ENCODE assay signal across 18 cellular contexts in genomic region chr12:89762498-89763170, GRCh38. TPM values are rescaled to one million over a fixed set of nuclear protein-coding genes. Genes with fewer than 3 reads are reported as not detected.
DNase-seq lines count a peak whose midpoint lies in the region; ATAC-seq and TF ChIP-seq lines count a peak whose summit lies in the region.
"Had no signal": no experiment of that assay in that cellular context is flagged by ENCODE, and none has a peak within 500 bp of the region (broad histone marks: within the 10 kb centered on the region; RNA-seq: fewer than 3 reads in every experiment).

No MANE protein-coding gene starts in this region.

- CTCF ChIA-PET in HEK293T (lab: Yijun Ruan, JAX): interaction anchor here (1.1 kb wide), 1 partner anchor 13 kb away, joined by 4 read pairs; no protein-coding TSS in a partner anchor

- DNase-seq in HEK293T (ENCODE audit: extremely low spot score): no peak
- DNase-seq in NCI-H2107 treated with DMSO at 0.1 percent for 48 hours (lab: John Stamatoyannopoulos, UW; ENCODE audit: unreplicated experiment): no peak
- DNase-seq in retina: no peak
- DNase-seq in stomach: no peak
- DNase-seq: activated CD4-positive, CD25-positive, alpha-beta regulatory T cell treated with anti-CD3 and anti-CD28 coated beads, Interleukin-2, amount 50 U/mL, for 72 hours; adrenal gland; H9; heart right ventricle; left colon; naive thymus-derived CD8-positive, alpha-beta T cell; NCI-H2227 treated with DMSO at 0.1 percent for 48 hours; SW 1271 had no signal

- H3K9me3 ChIP-seq in skeletal muscle satellite cell (replicated peaks; ENCODE audit: low read length) (no peaks in the 10 kb centered on the region), stomach (no peaks in the 10 kb centered on the region)
- H3K9me3 ChIP-seq: adrenal gland, heart right ventricle had no signal

- TF ChIP-seq CTCF in VCaP (conservative IDR thresholded peaks at IDR 0.05) (no peak), stomach (IDR thresholded peaks at IDR 0.05) (no peak)

- no peak overlapping the region for H3K4me2 ChIP-seq in skeletal muscle satellite cell (ENCODE audit: low read length)

- ATAC-seq in GM18519 (IDR thresholded peaks at IDR 0.05; ENCODE audit: low FRiP score, unreplicated experiment): peak; percentile 42
- peak; percentile 50 for ATAC-seq in HG03432 (IDR thresholded peaks at IDR 0.05; ENCODE audit: unreplicated experiment)
- ATAC-seq: heart right ventricle; left colon; naive thymus-derived CD8-positive, alpha-beta T cell had no signal

- 51 to 70% (median 54%) methylated on average over 4 of the region's 4 CpGs for WGBS in stomach, 5 donors

- TF ChIP-seq EP300 in stomach (IDR thresholded peaks at IDR 0.05): no peak

- no peak overlapping the region for H3K4me3 ChIP-seq in skeletal muscle satellite cell (ENCODE audit: low read length)
- H3K4me3 ChIP-seq in stomach: no peak overlapping the region
- H3K4me3 ChIP-seq: adrenal gland; BLaER1 treated with 17β-estradiol and CSF1 and Interleukin-3, amounts not matched to agents 10 nM and 100 nM; heart right ventricle had no signal

- intact Hi-C loops in stomach (cut with DNase I; ENCODE audit: low total_unique reads): no loop called here

- peak overlapping the region; percentile 28 for H3K9ac ChIP-seq in skeletal muscle satellite cell (ENCODE audit: low read depth, low read length)
- H3K9ac ChIP-seq: BLaER1 treated with 17β-estradiol and CSF1 and Interleukin-3, amounts not matched to agents 10 nM and 100 nM had no signal

- H3K36me3 ChIP-seq in skeletal muscle satellite cell (ENCODE audit: insufficient read depth, low read length): no peaks in the 10 kb centered on the region
- no peaks in the 10 kb centered on the region for H3K36me3 ChIP-seq in stomach
- H3K36me3 ChIP-seq: adrenal gland; BLaER1 treated with 17β-estradiol and CSF1 and Interleukin-3, amounts not matched to agents 10 nM and 100 nM; heart right ventricle had no signal

- H3K27me3 ChIP-seq in skeletal muscle satellite cell (ENCODE audit: control insufficient read depth, insufficient read depth, low read length) (no peaks in the 10 kb centered on the region), stomach (no peaks in the 10 kb centered on the region)
- H3K27me3 ChIP-seq: adrenal gland; BLaER1 treated with 17β-estradiol and CSF1 and Interleukin-3, amounts not matched to agents 10 nM and 100 nM had no signal

- no peak for TF ChIP-seq POLR2A in stomach (IDR thresholded peaks at IDR 0.05)

- H3K4me1 ChIP-seq in skeletal muscle satellite cell (ENCODE audit: control insufficient read depth, insufficient read depth, low read length) (peaks cover 23% of the 10 kb centered on the region), stomach (peaks cover 0 to 3% (median under 1%) of the 10 kb centered on the region in 4 donors)
- H3K4me1 ChIP-seq: adrenal gland had no signal

- H3K27ac ChIP-seq in VCaP (peak overlapping the region; percentile 45), stomach (no peak overlapping the region)
- H3K27ac ChIP-seq: adrenal gland, epithelial cell of prostate, heart right ventricle had no signal

- POLR2A ChIA-PET in HEK293T (lab: Yijun Ruan, JAX): no interaction called here

TF ChIP-seq in HEK293T, 16 proteins besides CTCF, POLR2A, EP300 and RAD21:
- TF ChIP-seq FOXA1 (IDR thresholded peaks at IDR 0.05) (no peak), SUZ12 (IDR thresholded peaks at IDR 0.05) (no peak), ZNF384 (IDR thresholded peaks at IDR 0.05) (no peak), HDGF (IDR thresholded peaks at IDR 0.05; ENCODE audit: borderline replicate concordance) (no peak), FOXK2 (IDR thresholded peaks at IDR 0.05) (no peak), SP1 (IDR thresholded peaks at IDR 0.05) (no peak)
- TF ChIP-seq, protein P1, sequence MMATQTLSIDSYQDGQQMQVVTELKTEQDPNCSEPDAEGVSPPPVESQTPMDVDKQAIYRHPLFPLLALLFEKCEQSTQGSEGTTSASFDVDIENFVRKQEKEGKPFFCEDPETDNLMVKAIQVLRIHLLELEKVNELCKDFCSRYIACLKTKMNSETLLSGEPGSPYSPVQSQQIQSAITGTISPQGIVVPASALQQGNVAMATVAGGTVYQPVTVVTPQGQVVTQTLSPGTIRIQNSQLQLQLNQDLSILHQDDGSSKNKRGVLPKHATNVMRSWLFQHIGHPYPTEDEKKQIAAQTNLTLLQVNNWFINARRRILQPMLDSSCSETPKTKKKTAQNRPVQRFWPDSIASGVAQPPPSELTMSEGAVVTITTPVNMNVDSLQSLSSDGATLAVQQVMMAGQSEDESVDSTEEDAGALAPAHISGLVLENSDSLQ (IDR thresholded peaks at IDR 0.05): no peak
TF ChIP-seq in HEK293T: peak in this region for 0.

RNA-seq across cellular contexts. Expression of gene ATP2B1, which starts 54.0 kb away (rescaled TPM):
- 116 and 172 TPM in 2 replicates for total RNA-seq in skeletal muscle satellite cell (2012; rRNA removed)
- total RNA-seq in stomach: 10 to 100 TPM; 15.8 to 84.1 (median 31.0) TPM
- 1 to 10 TPM; 3.5 to 4.7 (median 4.0) TPM for polyA plus RNA-seq in stomach
